Comparison of ENCODE assay signal across 8 cellular contexts in the genomic region with DNA sequence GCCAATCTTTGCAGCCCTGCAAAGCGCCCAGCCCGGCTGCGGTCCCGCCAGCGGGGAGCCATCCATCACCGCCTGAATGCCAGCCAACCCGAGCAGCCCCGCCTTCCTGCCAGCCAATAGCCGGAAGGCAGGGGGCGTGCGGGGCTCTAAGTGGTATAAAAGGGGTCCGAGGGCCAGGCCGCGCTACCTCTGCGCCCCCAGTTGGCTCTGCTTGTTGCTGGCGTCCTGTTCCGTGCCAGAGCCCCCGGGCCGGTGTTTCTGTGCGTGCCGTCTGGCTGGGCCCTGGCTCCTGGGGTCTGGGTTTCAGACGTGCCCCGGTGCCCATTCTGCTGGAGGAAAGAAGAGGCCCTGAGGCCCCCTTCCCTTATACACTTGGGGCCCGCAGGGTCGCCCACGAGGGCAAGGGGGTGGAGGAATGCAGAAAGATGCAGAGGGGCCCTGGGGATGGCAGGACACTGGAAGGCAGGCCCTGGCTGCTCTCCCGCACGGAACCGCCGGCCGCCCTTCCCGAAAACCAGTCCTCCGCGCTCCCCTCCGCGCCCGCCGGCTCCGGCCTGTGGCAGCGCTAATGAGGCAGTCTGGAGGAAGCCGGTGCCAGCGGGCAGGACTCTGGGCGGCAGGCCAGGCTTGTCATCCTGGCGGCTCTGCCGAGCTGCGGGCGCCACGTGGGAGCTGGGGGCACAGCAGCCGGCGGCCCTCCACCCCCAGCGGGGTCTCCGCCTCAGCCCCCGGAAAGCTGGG. TPM values are rescaled to one million over a fixed set of nuclear protein-coding genes. Genes with fewer than 3 reads are reported as not detected.
DNase-seq lines count a peak whose midpoint lies in the region; ATAC-seq and TF ChIP-seq lines count a peak whose summit lies in the region.

No MANE protein-coding gene starts in this region.

- H3F3A ChIP-seq in OCI-LY1 (ENCODE audit: insufficient read depth, low read length): no peaks in the 10 kb centered on the region

- ATAC-seq in CD4-positive, alpha-beta T cell (ENCODE audit: poor library complexity): no peak
- ATAC-seq in naive B cell (ENCODE audit: low read depth in 2 of 2) (peak; percentile 13 to 16), HG02588 (IDR thresholded peaks at IDR 0.05; ENCODE audit: unreplicated experiment) (no peak)

- POLR2A ChIA-PET in CD4-positive, alpha-beta T cell (lab: Charles Lee): no interaction called here

- H3K36me3 ChIP-seq in OCI-LY1 (ENCODE audit: insufficient read depth, low read length) (no peaks in the 10 kb centered on the region), tibial artery (no peaks in the 10 kb centered on the region)

- no peaks in the 10 kb centered on the region for H3K9me3 ChIP-seq in CD4-positive, alpha-beta T cell (ENCODE audit: control insufficient read depth, low read length)
- H3K9me3 ChIP-seq in OCI-LY1 (ENCODE audit: low read length) (no peaks in the 10 kb centered on the region), tibial artery (no peaks in the 10 kb centered on the region)

- peak overlapping the region; percentile 84 for H3K4me2 ChIP-seq in OCI-LY1 (ENCODE audit: low read length)

- H3K27me3 Mint-ChIP-seq in CD4-positive, alpha-beta T cell: peaks cover 67% of the 10 kb centered on the region
- H3K27me3 Mint-ChIP-seq in IgD-negative memory B cell (peaks cover 16% of the 10 kb centered on the region), naive B cell (peaks cover 35 to 45% (median 44%) of the 10 kb centered on the region in 3 donors)

- peak in 4 of 10 experiments; percentile 21 to 47 (median 30) for DNase-seq in CD4-positive, alpha-beta T cell
- DNase-seq in activated gamma-delta T cell (lab: John Stamatoyannopoulos, UW) (peak; percentile 36), fibroblast of villous mesenchyme (ENCODE audit: low read depth) (no peak), naive B cell (peak; percentile 47), tibial artery (peak; percentile 82 to 94)

- no peak overlapping the region for H3K27ac Mint-ChIP-seq in CD4-positive, alpha-beta T cell
- peak overlapping the region in 2 of 3 donors; percentile 73 to 91 for H3K27ac Mint-ChIP-seq in IgD-negative memory B cell
- peak overlapping the region in 3 of 6 donors; percentile 63 to 81 (median 80) for H3K27ac Mint-ChIP-seq in naive B cell

- intact Hi-C loops in CD4-positive, alpha-beta T cell (cut with DNase I, micrococcal nuclease): loop anchor here (1.0 to 10.0 kb wide), 5 partner anchors 75 to 871 kb away; a partner anchor contains a TSS
- intact Hi-C loops in tibial artery (cut with DNase I; ENCODE audit: low total_unique reads): loop anchor here (2.0 kb wide), 1 partner anchor 107 kb away; no protein-coding TSS in a partner anchor

- no peaks in the 10 kb centered on the region for H3K9me2 ChIP-seq in OCI-LY1 (ENCODE audit: low read depth, low read length)

- H4K20me1 ChIP-seq in OCI-LY1 (ENCODE audit: insufficient read depth, low read length): no peaks in the 10 kb centered on the region

- H3K9ac ChIP-seq in OCI-LY1 (ENCODE audit: low read length): peak overlapping the region; percentile 8; the same call in 1 of the 2 replicates

- no peak overlapping the region for H3K27ac ChIP-seq in CD4-positive, alpha-beta T cell (ENCODE audit: low read depth, low read length)
- H3K27ac ChIP-seq in OCI-LY1 (ENCODE audit: low read depth, low read length, poor library complexity, severe bottlenecking) (no peak overlapping the region), tibial artery (peak overlapping the region; percentile 70 to 78)

- peaks cover 28% of the 10 kb centered on the region for H3K4me1 Mint-ChIP-seq in CD4-positive, alpha-beta T cell (ENCODE audit: low read depth)
- H3K4me1 Mint-ChIP-seq in IgD-negative memory B cell (peaks cover 16 to 32% (median 19%) of the 10 kb centered on the region in 3 donors), naive B cell (peaks cover 24 to 43% (median 28%) of the 10 kb centered on the region in 3 donors)

- H3K4me1 ChIP-seq in OCI-LY1 (ENCODE audit: insufficient read depth, low read length, severe bottlenecking) (peaks cover 26% of the 10 kb centered on the region), tibial artery (peaks cover 0 to 42% (median 36%) of the 10 kb centered on the region in 4 donors)

- H3K36me3 Mint-ChIP-seq in CD4-positive, alpha-beta T cell (ENCODE audit: low read depth): no peaks in the 10 kb centered on the region
- H3K36me3 Mint-ChIP-seq in IgD-negative memory B cell (no peaks in the 10 kb centered on the region), naive B cell (no peaks in the 10 kb centered on the region)

- H3K9me3 Mint-ChIP-seq in CD4-positive, alpha-beta T cell: no peaks in the 10 kb centered on the region
- no peaks in the 10 kb centered on the region for H3K9me3 Mint-ChIP-seq in IgD-negative memory B cell
- peaks cover 0 to 2% (median 0%) of the 10 kb centered on the region in 7 donors for H3K9me3 Mint-ChIP-seq in naive B cell

- TF ChIP-seq CTCF in CD4-positive, alpha-beta T cell (IDR thresholded peaks at IDR 0.05): peak; percentile 36
- TF ChIP-seq CTCF in OCI-LY1 (IDR thresholded peaks at IDR 0.05; ENCODE audit: low read length) (no peak), fibroblast of villous mesenchyme (IDR thresholded peaks at IDR 0.05; ENCODE audit: insufficient read depth, low read depth, low read length) (no peak), tibial artery (IDR thresholded peaks at IDR 0.05) (peak; percentile 41 to 46)

- peaks cover 13% of the 10 kb centered on the region for H3K27me3 ChIP-seq in CD4-positive, alpha-beta T cell (ENCODE audit: control insufficient read depth, insufficient read depth, low read length)
- no peaks in the 10 kb centered on the region for H3K27me3 ChIP-seq in OCI-LY1 (ENCODE audit: insufficient read depth, low read length)
- H3K27me3 ChIP-seq in tibial artery: peaks cover 0 to 11% of the 10 kb centered on the region in 2 donors

- H3K79me2 ChIP-seq in OCI-LY1 (ENCODE audit: insufficient read depth, low read length): no peaks in the 10 kb centered on the region

- no peak overlapping the region for H2AFZ ChIP-seq in OCI-LY1 (ENCODE audit: low read length)

- CTCF ChIA-PET in CD4-positive, alpha-beta T cell (lab: Charles Lee): interaction anchor here (0.9 kb wide), 1 partner anchor 77 kb away, joined by 3 read pairs; no protein-coding TSS in a partner anchor

- peak overlapping the region; percentile 46 for H3K4me3 Mint-ChIP-seq in CD4-positive, alpha-beta T cell
- H3K4me3 Mint-ChIP-seq in IgD-negative memory B cell (peak overlapping the region; percentile 72 to 92 (median 82)), naive B cell (peak overlapping the region; percentile 74 to 90 (median 84))

- peak overlapping the region; percentile 62 for H3K4me3 ChIP-seq in OCI-LY1 (ENCODE audit: low read depth, low read length, poor library complexity, severe bottlenecking)
- H3K4me3 ChIP-seq in fibroblast of villous mesenchyme (ENCODE audit: low read depth, low read length): peak overlapping the region; percentile 59
- peak overlapping the region; percentile 47 to 57 for H3K4me3 ChIP-seq in tibial artery

RNA-seq across cellular contexts. Expression of a gene that starts 14.0 kb away (rescaled TPM):
- total RNA-seq in CD4-positive, alpha-beta T cell: under 1 TPM; 0.47 to 0.88 TPM
- polyA plus RNA-seq in IgD-negative memory B cell: 1.7 TPM
- 61.3 and 75.7 TPM in 2 replicates for total RNA-seq in fibroblast of villous mesenchyme
- polyA plus RNA-seq in naive B cell (ENCODE audit: low read depth in 6 of 6): 1 to 10 TPM in 4 of 6 donors, under 1 TPM in 1, not detected in 1; 0.81 to 2.5 (median 1.6) TPM

RNA-seq across cellular contexts. Expression of a gene that starts 24.6 kb away (rescaled TPM):
- total RNA-seq in CD4-positive, alpha-beta T cell: 10 to 100 TPM; 28.1 to 30.6 TPM
- 20.5 TPM for polyA plus RNA-seq in IgD-negative memory B cell
- 110 and 132 TPM in 2 replicates for total RNA-seq in fibroblast of villous mesenchyme
- 10 to 100 TPM in 1 of 6 donors, 1 to 10 TPM in 5; 1.3 to 10.5 (median 6.7) TPM for polyA plus RNA-seq in naive B cell (ENCODE audit: low read depth in 6 of 6)

RNA-seq across cellular contexts. Expression of a gene that starts 52.7 kb away (rescaled TPM):
- total RNA-seq in CD4-positive, alpha-beta T cell: 100 to 1,000 TPM; 206 to 224 TPM
- polyA plus RNA-seq in IgD-negative memory B cell (80.0 TPM), naive B cell (ENCODE audit: low read depth in 6 of 6) (10 to 100 TPM; 69.7 to 87.5 (median 84.0) TPM)
- 32.4 and 41.6 TPM in 2 replicates for total RNA-seq in fibroblast of villous mesenchyme

Comparison
In these comparisons a context has a peak if more than half of its experiments do, and no peak if none do; other contexts are left out.
1. ATAC-seq: peak in naive B cell (2 of 2); none in CD4-positive, alpha-beta T cell (single experiment) and HG02588 (single experiment).
2. H3K27ac ChIP-seq: peak in tibial artery (2 of 2); none in CD4-positive, alpha-beta T cell (single experiment) and OCI-LY1 (single experiment).
3. CTCF ChIP-seq: peak in CD4-positive, alpha-beta T cell (single experiment) and tibial artery (2 of 2); none in OCI-LY1 (single experiment) and fibroblast of villous mesenchyme (single experiment).
4. RNA of a gene that starts 14.0 kb away (total RNA-seq): 61.3 to 75.7 TPM in fibroblast of villous mesenchyme; 0.47 to 0.88 TPM in CD4-positive, alpha-beta T cell; every median in the first group is over 10 times any median in the second.
5. Peak in every context shown above with its lines, with median percentiles within 50 percentile points of each other: H3K4me3 Mint-ChIP-seq and H3K4me3 ChIP-seq.